In the genomic region with DNA sequence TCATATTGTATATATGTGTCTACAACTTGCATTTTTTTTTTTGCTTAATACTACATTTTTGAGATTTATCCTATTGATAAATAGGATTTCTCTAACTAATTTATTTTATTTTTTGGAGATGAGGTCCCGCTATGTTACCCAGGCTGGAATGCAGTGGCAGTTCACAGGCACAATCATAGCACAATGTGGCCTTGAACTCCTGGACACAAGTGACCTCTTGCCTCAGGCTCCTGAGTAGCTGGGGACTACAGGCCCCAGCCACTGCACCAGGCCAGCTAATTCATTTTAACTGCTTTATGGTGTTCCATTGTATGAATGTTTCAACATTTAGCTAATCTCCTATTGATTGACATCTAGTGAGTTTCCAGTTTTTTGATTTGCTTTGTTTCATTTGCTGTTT, we compare ENCODE assay signal across 13 cellular contexts. TPM values are rescaled to one million over a fixed set of nuclear protein-coding genes. Genes with fewer than 3 reads are reported as not detected.
DNase-seq lines count a peak whose midpoint lies in the region; ATAC-seq and TF ChIP-seq lines count a peak whose summit lies in the region.
"Had no signal": no experiment of that assay in that cellular context is flagged by ENCODE, and none has a peak within 500 bp of the region (broad histone marks: within the 10 kb centered on the region; RNA-seq: fewer than 3 reads in every experiment).

No MANE protein-coding gene starts in this region.

- DNase-seq in heart right ventricle (no peak), right atrium auricular region (ENCODE audit: low spot score) (no peak), epithelial cell of prostate (ENCODE audit: low read depth, low spot score) (no peak), psoas muscle (no peak), kidney glomerular epithelial cell (lab: John Stamatoyannopoulos, UW) (no peak), middle frontal gyrus (ENCODE audit: extremely low spot score, low spot score) (no peak)
- DNase-seq: CD4-positive, CD25-positive, alpha-beta regulatory T cell; DMS53; GF-D8; GOT3; H9 had no signal

- ATAC-seq in heart right ventricle = no peak
- ATAC-seq in psoas muscle = peak in 3 of 4 donors; percentile 49 to 58 (median 51)
- ATAC-seq in HG02840 (IDR thresholded peaks at IDR 0.05; ENCODE audit: low FRiP score, unreplicated experiment) = no peak

- intact Hi-C loops in heart right ventricle (cut with DNase I) (no loop called here), psoas muscle (cut with DNase I) (loop anchor here in 1 of 2 donors (5.0 kb wide), 1 partner anchor 46 kb away; no protein-coding TSS in a partner anchor)

- H3K27ac ChIP-seq in heart right ventricle (peak overlapping the region in 6 of 10 donors; percentile 5 to 74 (median 60)), right atrium auricular region (peak overlapping the region in 1 of 2 donors; percentile 35), epithelial cell of prostate (peak overlapping the region; percentile 68), psoas muscle (peak overlapping the region; percentile 76)
- H3K27ac ChIP-seq: BLaER1 treated with 17β-estradiol and CSF1 and Interleukin-3, amounts not matched to agents 10 nM and 100 nM had no signal

- peaks cover 0 to 7% (median 0%) of the 10 kb centered on the region in 11 donors for H3K9me3 ChIP-seq in heart right ventricle
- H3K9me3 ChIP-seq in right atrium auricular region = no peaks in the 10 kb centered on the region
- no peaks in the 10 kb centered on the region for H3K9me3 ChIP-seq in psoas muscle

- H3K27me3 ChIP-seq in heart right ventricle (no peaks in the 10 kb centered on the region), right atrium auricular region (no peaks in the 10 kb centered on the region), psoas muscle (ENCODE audit: insufficient read depth in 3 of 3, low read length in 2 of 3) (no peaks in the 10 kb centered on the region)
- H3K27me3 ChIP-seq: BLaER1 treated with 17β-estradiol and CSF1 and Interleukin-3, amounts not matched to agents 10 nM and 100 nM had no signal

- 95 to 100% methylated on average over 1 of the region's 1 CpG for WGBS in heart right ventricle, 2 donors
- 91 to 97% (median 95%) methylated on average over 1 of the region's 1 CpG for WGBS in psoas muscle, 3 donors

- TF ChIP-seq CTCF in heart right ventricle (IDR thresholded peaks at IDR 0.05) (no peak), right atrium auricular region (IDR thresholded peaks at IDR 0.05) (no peak), psoas muscle (IDR thresholded peaks at IDR 0.05) (no peak)

- H3K4me3 ChIP-seq in heart right ventricle (no peak overlapping the region), right atrium auricular region (no peak overlapping the region), psoas muscle (no peak overlapping the region)
- H3K4me3 ChIP-seq: BLaER1 treated with 17β-estradiol and CSF1 and Interleukin-3, amounts not matched to agents 10 nM and 100 nM had no signal

- H3K36me3 ChIP-seq in heart right ventricle = peaks cover 0 to 4% (median 0%) of the 10 kb centered on the region in 9 donors
- no peaks in the 10 kb centered on the region for H3K36me3 ChIP-seq in right atrium auricular region
- peaks cover 0 to 2% of the 10 kb centered on the region in 2 donors for H3K36me3 ChIP-seq in psoas muscle (ENCODE audit: insufficient read depth in 1 of 2, low read depth in 1 of 2)

- H3K4me1 ChIP-seq in heart right ventricle (peaks cover 0 to 33% (median 17%) of the 10 kb centered on the region in 9 donors), right atrium auricular region (peaks cover 0 to 5% of the 10 kb centered on the region in 2 donors), psoas muscle (peaks cover 32% of the 10 kb centered on the region)
- H3K4me1 ChIP-seq: BLaER1 treated with 17β-estradiol and CSF1 and Interleukin-3, amounts not matched to agents 10 nM and 100 nM had no signal

RNA-seq across cellular contexts. Expression of a gene that starts 16.8 kb away (rescaled TPM):
- total RNA-seq in heart right ventricle (10 to 100 TPM; 52.9 to 90.6 (median 76.4) TPM), right atrium auricular region (10 to 100 TPM; 42.4 to 47.8 TPM), psoas muscle (10 to 100 TPM; 38.8 to 60.7 (median 50.4) TPM)
- polyA plus RNA-seq in heart right ventricle (10 to 100 TPM; 10.1 to 16.5 TPM), psoas muscle (10 to 100 TPM; 11.6 to 27.3 (median 12.3) TPM)

Comparison
In these comparisons a context has a peak if more than half of its experiments do, and no peak if none do; other contexts are left out.
1. ATAC-seq: peak in psoas muscle (3 of 4); none in heart right ventricle (0 of 8) and HG02840 (single experiment).